Comparison of ENCODE assay signal across 1 cellular context in the genomic region with DNA sequence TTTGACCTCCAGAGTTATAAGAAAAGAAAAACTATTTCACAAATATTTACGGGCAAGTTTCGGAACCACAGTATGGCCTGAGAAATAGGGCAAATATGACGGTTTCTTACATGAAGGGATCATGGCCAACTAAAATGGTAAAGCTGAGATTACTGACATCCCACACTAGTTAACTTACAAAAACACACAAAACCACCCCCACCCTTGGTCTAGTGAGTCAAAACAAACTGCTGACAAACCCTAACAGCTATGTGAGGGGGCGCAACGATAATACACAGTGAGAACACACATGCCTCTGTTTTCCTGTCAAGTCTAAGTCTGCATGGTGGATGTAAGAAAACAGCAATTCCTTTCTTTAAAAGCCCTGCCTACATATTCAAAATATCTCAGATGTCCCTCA.
A peak's percentile ranks its signal among the peaks of the same experiment; 100 is the strongest.
TF ChIP-seq lines count a peak whose summit lies in the region.

No MANE protein-coding gene starts in this region.

TF ChIP-seq in GM12878, 131 proteins besides CTCF, POLR2A, EP300 and RAD21 (continued from another document):
- TF ChIP-seq, protein P1, sequence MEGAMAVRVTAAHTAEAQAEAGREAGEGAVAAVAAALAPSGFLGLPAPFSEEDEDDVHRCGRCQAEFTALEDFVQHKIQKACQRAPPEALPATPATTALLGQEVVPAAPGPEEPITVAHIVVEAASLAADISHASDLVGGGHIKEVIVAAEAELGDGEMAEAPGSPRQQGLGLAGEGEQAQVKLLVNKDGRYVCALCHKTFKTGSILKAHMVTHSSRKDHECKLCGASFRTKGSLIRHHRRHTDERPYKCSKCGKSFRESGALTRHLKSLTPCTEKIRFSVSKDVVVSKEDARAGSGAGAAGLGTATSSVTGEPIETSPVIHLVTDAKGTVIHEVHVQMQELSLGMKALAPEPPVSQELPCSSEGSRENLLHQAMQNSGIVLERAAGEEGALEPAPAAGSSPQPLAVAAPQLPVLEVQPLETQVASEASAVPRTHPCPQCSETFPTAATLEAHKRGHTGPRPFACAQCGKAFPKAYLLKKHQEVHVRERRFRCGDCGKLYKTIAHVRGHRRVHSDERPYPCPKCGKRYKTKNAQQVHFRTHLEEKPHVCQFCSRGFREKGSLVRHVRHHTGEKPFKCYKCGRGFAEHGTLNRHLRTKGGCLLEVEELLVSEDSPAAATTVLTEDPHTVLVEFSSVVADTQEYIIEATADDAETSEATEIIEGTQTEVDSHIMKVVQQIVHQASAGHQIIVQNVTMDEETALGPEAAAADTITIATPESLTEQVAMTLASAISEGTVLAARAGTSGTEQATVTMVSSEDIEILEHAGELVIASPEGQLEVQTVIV (IDR thresholded peaks at IDR 0.05; ENCODE audit: borderline replicate concordance, partially characterized antibody): no peak
- TF ChIP-seq TBL1XR1 (IDR thresholded peaks at IDR 0.05; ENCODE audit: low read depth, low read length): peak; percentile 91; the same call in 1 of the 2 replicates
- TF ChIP-seq, protein P2, sequence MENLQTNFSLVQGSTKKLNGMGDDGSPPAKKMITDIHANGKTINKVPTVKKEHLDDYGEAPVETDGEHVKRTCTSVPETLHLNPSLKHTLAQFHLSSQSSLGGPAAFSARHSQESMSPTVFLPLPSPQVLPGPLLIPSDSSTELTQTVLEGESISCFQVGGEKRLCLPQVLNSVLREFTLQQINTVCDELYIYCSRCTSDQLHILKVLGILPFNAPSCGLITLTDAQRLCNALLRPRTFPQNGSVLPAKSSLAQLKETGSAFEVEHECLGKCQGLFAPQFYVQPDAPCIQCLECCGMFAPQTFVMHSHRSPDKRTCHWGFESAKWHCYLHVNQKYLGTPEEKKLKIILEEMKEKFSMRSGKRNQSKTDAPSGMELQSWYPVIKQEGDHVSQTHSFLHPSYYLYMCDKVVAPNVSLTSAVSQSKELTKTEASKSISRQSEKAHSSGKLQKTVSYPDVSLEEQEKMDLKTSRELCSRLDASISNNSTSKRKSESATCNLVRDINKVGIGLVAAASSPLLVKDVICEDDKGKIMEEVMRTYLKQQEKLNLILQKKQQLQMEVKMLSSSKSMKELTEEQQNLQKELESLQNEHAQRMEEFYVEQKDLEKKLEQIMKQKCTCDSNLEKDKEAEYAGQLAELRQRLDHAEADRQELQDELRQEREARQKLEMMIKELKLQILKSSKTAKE (IDR thresholded peaks at IDR 0.05; ENCODE audit: low read depth, poor library complexity, severe bottlenecking): peak; percentile 73
- no peak for TF ChIP-seq MYC (IDR thresholded peaks at IDR 0.05; ENCODE audit: insufficient read depth, insufficient read length, insufficient replicate concordance, low read length, severe bottlenecking)
- TF ChIP-seq, protein P3, sequence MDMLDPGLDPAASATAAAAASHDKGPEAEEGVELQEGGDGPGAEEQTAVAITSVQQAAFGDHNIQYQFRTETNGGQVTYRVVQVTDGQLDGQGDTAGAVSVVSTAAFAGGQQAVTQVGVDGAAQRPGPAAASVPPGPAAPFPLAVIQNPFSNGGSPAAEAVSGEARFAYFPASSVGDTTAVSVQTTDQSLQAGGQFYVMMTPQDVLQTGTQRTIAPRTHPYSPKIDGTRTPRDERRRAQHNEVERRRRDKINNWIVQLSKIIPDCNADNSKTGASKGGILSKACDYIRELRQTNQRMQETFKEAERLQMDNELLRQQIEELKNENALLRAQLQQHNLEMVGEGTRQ (IDR thresholded peaks at IDR 0.05; ENCODE audit: borderline replicate concordance, low read depth, low read length): no peak
- TF ChIP-seq NRF1 (conservative IDR thresholded peaks at IDR 0.05; ENCODE audit: low read depth, low read length): no peak
- peak; percentile 63 for TF ChIP-seq CBFB (IDR thresholded peaks at IDR 0.05; ENCODE audit: low read depth)
- TF ChIP-seq, protein P4, sequence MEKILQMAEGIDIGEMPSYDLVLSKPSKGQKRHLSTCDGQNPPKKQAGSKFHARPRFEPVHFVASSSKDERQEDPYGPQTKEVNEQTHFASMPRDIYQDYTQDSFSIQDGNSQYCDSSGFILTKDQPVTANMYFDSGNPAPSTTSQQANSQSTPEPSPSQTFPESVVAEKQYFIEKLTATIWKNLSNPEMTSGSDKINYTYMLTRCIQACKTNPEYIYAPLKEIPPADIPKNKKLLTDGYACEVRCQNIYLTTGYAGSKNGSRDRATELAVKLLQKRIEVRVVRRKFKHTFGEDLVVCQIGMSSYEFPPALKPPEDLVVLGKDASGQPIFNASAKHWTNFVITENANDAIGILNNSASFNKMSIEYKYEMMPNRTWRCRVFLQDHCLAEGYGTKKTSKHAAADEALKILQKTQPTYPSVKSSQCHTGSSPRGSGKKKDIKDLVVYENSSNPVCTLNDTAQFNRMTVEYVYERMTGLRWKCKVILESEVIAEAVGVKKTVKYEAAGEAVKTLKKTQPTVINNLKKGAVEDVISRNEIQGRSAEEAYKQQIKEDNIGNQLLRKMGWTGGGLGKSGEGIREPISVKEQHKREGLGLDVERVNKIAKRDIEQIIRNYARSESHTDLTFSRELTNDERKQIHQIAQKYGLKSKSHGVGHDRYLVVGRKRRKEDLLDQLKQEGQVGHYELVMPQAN (conservative IDR thresholded peaks at IDR 0.05): no peak
- peak; percentile 76 for TF ChIP-seq ATF7 (IDR thresholded peaks at IDR 0.05; ENCODE audit: low read depth)
- TF ChIP-seq FOS (IDR thresholded peaks at IDR 0.05; ENCODE audit: borderline replicate concordance, extremely low read depth, insufficient read length): no peak
- TF ChIP-seq, protein P5, sequence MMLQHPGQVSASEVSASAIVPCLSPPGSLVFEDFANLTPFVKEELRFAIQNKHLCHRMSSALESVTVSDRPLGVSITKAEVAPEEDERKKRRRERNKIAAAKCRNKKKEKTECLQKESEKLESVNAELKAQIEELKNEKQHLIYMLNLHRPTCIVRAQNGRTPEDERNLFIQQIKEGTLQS (IDR thresholded peaks at IDR 0.05; ENCODE audit: borderline replicate concordance, extremely low read depth, low read depth, low read length): no peak
- TF ChIP-seq ZBED1 (IDR thresholded peaks at IDR 0.05; ENCODE audit: borderline replicate concordance): peak; percentile 65; the same call in 1 of the 2 replicates
- peak; percentile 85 for TF ChIP-seq EED (IDR thresholded peaks at IDR 0.05; ENCODE audit: low read depth)
- no peak for TF ChIP-seq SMC3 (IDR thresholded peaks at IDR 0.05; ENCODE audit: borderline replicate concordance, low read length)
- no peak for TF ChIP-seq TCF7 (IDR thresholded peaks at IDR 0.05; ENCODE audit: borderline replicate concordance)
- TF ChIP-seq, protein P6, sequence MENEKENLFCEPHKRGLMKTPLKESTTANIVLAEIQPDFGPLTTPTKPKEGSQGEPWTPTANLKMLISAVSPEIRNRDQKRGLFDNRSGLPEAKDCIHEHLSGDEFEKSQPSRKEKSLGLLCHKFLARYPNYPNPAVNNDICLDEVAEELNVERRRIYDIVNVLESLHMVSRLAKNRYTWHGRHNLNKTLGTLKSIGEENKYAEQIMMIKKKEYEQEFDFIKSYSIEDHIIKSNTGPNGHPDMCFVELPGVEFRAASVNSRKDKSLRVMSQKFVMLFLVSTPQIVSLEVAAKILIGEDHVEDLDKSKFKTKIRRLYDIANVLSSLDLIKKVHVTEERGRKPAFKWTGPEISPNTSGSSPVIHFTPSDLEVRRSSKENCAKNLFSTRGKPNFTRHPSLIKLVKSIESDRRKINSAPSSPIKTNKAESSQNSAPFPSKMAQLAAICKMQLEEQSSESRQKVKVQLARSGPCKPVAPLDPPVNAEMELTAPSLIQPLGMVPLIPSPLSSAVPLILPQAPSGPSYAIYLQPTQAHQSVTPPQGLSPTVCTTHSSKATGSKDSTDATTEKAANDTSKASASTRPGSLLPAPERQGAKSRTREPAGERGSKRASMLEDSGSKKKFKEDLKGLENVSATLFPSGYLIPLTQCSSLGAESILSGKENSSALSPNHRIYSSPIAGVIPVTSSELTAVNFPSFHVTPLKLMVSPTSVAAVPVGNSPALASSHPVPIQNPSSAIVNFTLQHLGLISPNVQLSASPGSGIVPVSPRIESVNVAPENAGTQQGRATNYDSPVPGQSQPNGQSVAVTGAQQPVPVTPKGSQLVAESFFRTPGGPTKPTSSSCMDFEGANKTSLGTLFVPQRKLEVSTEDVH (IDR thresholded peaks at IDR 0.05; ENCODE audit: low read depth, partially characterized antibody): no peak
- no peak for TF ChIP-seq TAF1 (IDR thresholded peaks at IDR 0.05; ENCODE audit: borderline replicate concordance, low read depth, low read length)
